1 cellular context compared by ENCODE assay signal in genomic region chr5:143544606-143545005, GRCh38.
TF ChIP-seq lines count a peak whose summit lies in the region.

No MANE protein-coding gene starts in this region.

TF ChIP-seq in A549, 52 proteins besides CTCF, POLR2A, EP300 and RAD21:
- TF ChIP-seq REST (IDR thresholded peaks at IDR 0.05) (no peak), ZNF302 (CRISPR knock-in tag; IDR thresholded peaks at IDR 0.05) (no peak), ATOH8 (CRISPR knock-in tag; IDR thresholded peaks at IDR 0.05; ENCODE audit: low read depth) (no peak), MAZ (IDR thresholded peaks at IDR 0.05; ENCODE audit: borderline replicate concordance, low read depth, low read length) (no peak), HES2 (IDR thresholded peaks at IDR 0.05) (no peak), ZFP36 (IDR thresholded peaks at IDR 0.05; ENCODE audit: borderline replicate concordance, partially characterized antibody) (no peak), MAFK (IDR thresholded peaks at IDR 0.05; ENCODE audit: partially characterized antibody) (no peak), POLR2AphosphoS2 (conservative IDR thresholded peaks at IDR 0.05; ENCODE audit: low read length) (no peak), HOXB13 (CRISPR knock-in tag; IDR thresholded peaks at IDR 0.05; ENCODE audit: low read depth) (no peak), RFX5 (IDR thresholded peaks at IDR 0.05) (no peak), EHF (CRISPR knock-in tag; IDR thresholded peaks at IDR 0.05) (no peak), FOSL2 (IDR thresholded peaks at IDR 0.05) (no peak), FOSL2 (CRISPR knock-in tag; IDR thresholded peaks at IDR 0.05) (no peak), JUNB (IDR thresholded peaks at IDR 0.05) (no peak), PBX3 (IDR thresholded peaks at IDR 0.05) (no peak)
